Comparison of ENCODE assay signal across 8 cellular contexts in genomic region chr14:103091883-103092222, GRCh38. TPM values are rescaled to one million over a fixed set of nuclear protein-coding genes. Genes with fewer than 3 reads are reported as not detected.
DNase-seq lines count a peak whose midpoint lies in the region; ATAC-seq lines count a peak whose summit lies in the region.

No MANE protein-coding gene starts in this region.

- WGBS in iPS DF 6.9 (ENCODE audit: insufficient coverage, insufficient read length) = no CpG with 5 or more reads among the region's 9 CpGs

- ATAC-seq in stimulated activated effector memory CD8-positive, alpha-beta T cell treated with anti-CD3 and anti-CD28 coated beads, Interleukin-12 subunit alpha, Interleukin-12 subunit beta, amount 100 ng/mL, for 72 hours = no peak

- H3K4me1 Mint-ChIP-seq in activated CD4-positive, alpha-beta T cell treated with anti-CD3 and anti-CD28 coated beads, Interleukin-2, amount 10 ng/mL, durations not matched to agents 24 days and 14 days = peaks cover 3% of the 10 kb centered on the region
- H3K4me1 Mint-ChIP-seq in stimulated activated effector memory CD8-positive, alpha-beta T cell treated with anti-CD3 and anti-CD28 coated beads, Interleukin-12 subunit alpha, Interleukin-12 subunit beta, amount 100 ng/mL, for 72 hours = peaks cover 11% of the 10 kb centered on the region

- H3K9me3 Mint-ChIP-seq in activated CD4-positive, alpha-beta T cell treated with anti-CD3 and anti-CD28 coated beads, Interleukin-2, amount 10 ng/mL, durations not matched to agents 24 days and 14 days = no peaks in the 10 kb centered on the region
- H3K9me3 Mint-ChIP-seq in stimulated activated effector memory CD8-positive, alpha-beta T cell treated with anti-CD3 and anti-CD28 coated beads, Interleukin-12 subunit alpha, Interleukin-12 subunit beta, amount 100 ng/mL, for 72 hours = no peaks in the 10 kb centered on the region

- intact Hi-C loops in activated CD4-positive, alpha-beta T cell treated with anti-CD3 and anti-CD28 coated beads, Interleukin-2, amount 10 ng/mL, durations not matched to agents 24 days and 14 days (cut with micrococcal nuclease) = loop anchor here (1.0 to 2.0 kb wide), 2 partner anchors 14 to 17 kb away; no protein-coding TSS in a partner anchor

- H3K36me3 Mint-ChIP-seq in activated CD4-positive, alpha-beta T cell treated with anti-CD3 and anti-CD28 coated beads, Interleukin-2, amount 10 ng/mL, durations not matched to agents 24 days and 14 days (ENCODE audit: low read depth) = no peaks in the 10 kb centered on the region
- no peaks in the 10 kb centered on the region for H3K36me3 Mint-ChIP-seq in stimulated activated effector memory CD8-positive, alpha-beta T cell treated with anti-CD3 and anti-CD28 coated beads, Interleukin-12 subunit alpha, Interleukin-12 subunit beta, amount 100 ng/mL, for 72 hours

- H3K4me3 Mint-ChIP-seq in activated CD4-positive, alpha-beta T cell treated with anti-CD3 and anti-CD28 coated beads, Interleukin-2, amount 10 ng/mL, durations not matched to agents 24 days and 14 days = peak overlapping the region; percentile 44
- peak overlapping the region; percentile 59 for H3K4me3 Mint-ChIP-seq in stimulated activated effector memory CD8-positive, alpha-beta T cell treated with anti-CD3 and anti-CD28 coated beads, Interleukin-12 subunit alpha, Interleukin-12 subunit beta, amount 100 ng/mL, for 72 hours

- H3K27me3 Mint-ChIP-seq in activated CD4-positive, alpha-beta T cell treated with anti-CD3 and anti-CD28 coated beads, Interleukin-2, amount 10 ng/mL, durations not matched to agents 24 days and 14 days = peaks cover 3% of the 10 kb centered on the region

- H3K4me1 ChIP-seq in SJCRH30 (peaks cover 5% of the 10 kb centered on the region; the same call in 1 of the 2 replicates), iPS DF 6.9 (ENCODE audit: control insufficient read depth, insufficient read depth, low read length) (peaks cover 10% of the 10 kb centered on the region)

- H3K27ac ChIP-seq in SJCRH30 (no peak overlapping the region), iPS DF 6.9 (ENCODE audit: low read length) (no peak overlapping the region), caudate nucleus (ENCODE audit: low read depth, low read length) (no peak overlapping the region)

- H3K27me3 ChIP-seq in SJCRH30 = peaks cover 20% of the 10 kb centered on the region
- no peaks in the 10 kb centered on the region for H3K27me3 ChIP-seq in iPS DF 6.9 (ENCODE audit: control insufficient read depth, insufficient read depth, low read length)

- no peak for DNase-seq in activated CD4-positive, alpha-beta T cell treated with anti-CD3 and anti-CD28 coated beads, Interleukin-2, amount 10 ng/mL, durations not matched to agents 24 days and 14 days
- no peak for DNase-seq in activated CD4-positive, alpha-beta T cell treated with anti-CD3 and anti-CD28 coated beads, Interleukin-2, amount 50 U/mL, for 48 hours
- DNase-seq in SJCRH30 = no peak
- no peak for DNase-seq in iPS DF 6.9 (ENCODE audit: low read depth, low spot score)
- DNase-seq in stimulated activated effector memory CD8-positive, alpha-beta T cell treated with anti-CD3 and anti-CD28 coated beads, Interleukin-12 subunit alpha, Interleukin-12 subunit beta, amount 100 ng/mL, for 72 hours (ENCODE audit: low spot score in 2 of 2) = no peak
- no peak for DNase-seq in NCI-H2196 (lab: John Stamatoyannopoulos, UW; ENCODE audit: unreplicated experiment)
- no peak for DNase-seq in caudate nucleus (lab: John Stamatoyannopoulos, UW)
- DNase-seq in HPDE6-E6E7 (ENCODE audit: extremely low spot score) = no peak

- H3K36me3 ChIP-seq in SJCRH30 (no peaks in the 10 kb centered on the region), iPS DF 6.9 (ENCODE audit: control insufficient read depth, insufficient read depth, low read length) (no peaks in the 10 kb centered on the region; the same call in 1 of the 2 replicates)

- H3K9me3 ChIP-seq in SJCRH30 (replicated peaks) = no peaks in the 10 kb centered on the region
- no peaks in the 10 kb centered on the region for H3K9me3 ChIP-seq in iPS DF 6.9 (ENCODE audit: control insufficient read depth, insufficient read depth, low read length)

- H3K27ac Mint-ChIP-seq in activated CD4-positive, alpha-beta T cell treated with anti-CD3 and anti-CD28 coated beads, Interleukin-2, amount 10 ng/mL, durations not matched to agents 24 days and 14 days = no peak overlapping the region
- no peak overlapping the region for H3K27ac Mint-ChIP-seq in stimulated activated effector memory CD8-positive, alpha-beta T cell treated with anti-CD3 and anti-CD28 coated beads, Interleukin-12 subunit alpha, Interleukin-12 subunit beta, amount 100 ng/mL, for 72 hours

- H3K4me3 ChIP-seq in SJCRH30 = peak overlapping the region; percentile 50
- H3K4me3 ChIP-seq in iPS DF 6.9 (ENCODE audit: low read length) = peak overlapping the region; percentile 47; the same call in 1 of the 2 replicates

RNA-seq across cellular contexts. Expression of gene EXOC3L4, which starts 2.7 kb away (rescaled TPM):
- total RNA-seq in activated CD4-positive, alpha-beta T cell treated with anti-CD3 and anti-CD28 coated beads, Interleukin-2, amount 10 ng/mL, durations not matched to agents 24 days and 14 days = not detected in 2 replicates
- total RNA-seq in SJCRH30 (2014; rRNA removed; shearing (Covaris generic)) = not detected in 2 replicates

RNA-seq across cellular contexts. Expression of gene LBHD2, which starts 7.8 kb away (rescaled TPM):
- not detected in 2 replicates for total RNA-seq in activated CD4-positive, alpha-beta T cell treated with anti-CD3 and anti-CD28 coated beads, Interleukin-2, amount 10 ng/mL, durations not matched to agents 24 days and 14 days
- total RNA-seq in SJCRH30 (2014; rRNA removed; shearing (Covaris generic)) = not detected in 2 replicates

RNA-seq across cellular contexts. Expression of gene TNFAIP2, which starts 31.4 kb away (rescaled TPM):
- total RNA-seq in activated CD4-positive, alpha-beta T cell treated with anti-CD3 and anti-CD28 coated beads, Interleukin-2, amount 10 ng/mL, durations not matched to agents 24 days and 14 days = 0.37 and 0.50 TPM in 2 replicates
- total RNA-seq in SJCRH30 (2014; rRNA removed; shearing (Covaris generic)) = 4.6 and 5.9 TPM in 2 replicates

RNA-seq across cellular contexts. Expression of gene CDC42BPB, which starts 34.5 kb away (rescaled TPM):
- total RNA-seq in activated CD4-positive, alpha-beta T cell treated with anti-CD3 and anti-CD28 coated beads, Interleukin-2, amount 10 ng/mL, durations not matched to agents 24 days and 14 days = 1.5 and 1.7 TPM in 2 replicates
- 43.4 and 44.7 TPM in 2 replicates for total RNA-seq in SJCRH30 (2014; rRNA removed; shearing (Covaris generic))
